ENCODE assay signal across 18 cellular contexts in genomic region chr2:147790580-147790979, GRCh38. TPM values are rescaled to one million over a fixed set of nuclear protein-coding genes. Genes with fewer than 3 reads are reported as not detected.
DNase-seq lines count a peak whose midpoint lies in the region; ATAC-seq and TF ChIP-seq lines count a peak whose summit lies in the region.
"Had no signal": no experiment of that assay in that cellular context is flagged by ENCODE, and none has a peak within 500 bp of the region (broad histone marks: within the 10 kb centered on the region; RNA-seq: fewer than 3 reads in every experiment).

No MANE protein-coding gene starts in this region.

- peaks cover 2% of the 10 kb centered on the region; the same call in 1 of the 2 replicates for H3K4me1 ChIP-seq in IMR-90 (ENCODE audit: control insufficient read depth, insufficient read depth, low read length)

- no peak for TF ChIP-seq POLR2A in IMR-90 (IDR thresholded peaks at IDR 0.05; ENCODE audit: low read depth, low read length)

- ATAC-seq in IMR-90 (ENCODE audit: low read depth) (no peak), left colon (peak; percentile 49), GM19463 (IDR thresholded peaks at IDR 0.05; ENCODE audit: unreplicated experiment) (no peak)
- ATAC-seq: GM12878 had no signal

- no peak overlapping the region for H3K4me2 ChIP-seq in IMR-90 (ENCODE audit: low read depth, low read length)

- no peak overlapping the region for H2BK15ac ChIP-seq in IMR-90 (ENCODE audit: low read depth, low read length)

- H3K36me3 ChIP-seq in IMR-90 (ENCODE audit: control insufficient read depth, insufficient read depth, low read length): no peaks in the 10 kb centered on the region

- H2AK5ac ChIP-seq in IMR-90 (ENCODE audit: low read depth, low read length): no peak overlapping the region

- H3K9me1 ChIP-seq in IMR-90 (ENCODE audit: insufficient read depth, low read length): no peaks in the 10 kb centered on the region; the same call in 1 of the 2 replicates

- no peak overlapping the region for H2BK5ac ChIP-seq in IMR-90 (ENCODE audit: low read depth, low read length, poor library complexity, severe bottlenecking)

- dilution Hi-C loops in IMR-90 (cut with HindIII; ENCODE audit: low sequenced_read_pairs, unreplicated experiment): no loop called here

- no peaks in the 10 kb centered on the region for H3K79me1 ChIP-seq in IMR-90 (ENCODE audit: low read depth in 1 of 2, low read length in 2 of 2)

- H3K14ac ChIP-seq in IMR-90 (replicated peaks; ENCODE audit: low read depth, low read length): no peak overlapping the region

- H3K4ac ChIP-seq in IMR-90 (ENCODE audit: low read depth, low read length): no peak overlapping the region

- DNase-seq in NCI-H82 (lab: John Stamatoyannopoulos, UW) (peak; percentile 7), NCI-H82 treated with DMSO at 0.1 percent for 48 hours (lab: John Stamatoyannopoulos, UW; ENCODE audit: unreplicated experiment) (no peak), IMR-90 (no peak), NCI-H524 treated with DMSO at 0.1 percent for 48 hours (lab: John Stamatoyannopoulos, UW) (peak; percentile 55), left colon (no peak), NCI-H748 treated with DMSO at 0.1 percent for 48 hours (lab: John Stamatoyannopoulos, UW) (no peak)
- DNase-seq: C1 segment of cervical spinal cord; Calu3; CD4-positive, alpha-beta memory T cell; COR-L47; DMS79; EL; GDM1; H7; HCEC 1CT had no signal

- WGBS in IMR-90 (ENCODE audit: extremely low coverage in 2 of 2, insufficient read length in 1 of 2), 2 experiments: 100% methylated on average over 2 of the region's 2 CpGs; no CpG with 5 or more reads in 1 of the 2 experiments

- H3K23ac ChIP-seq in IMR-90 (ENCODE audit: low read depth, low read length): no peak overlapping the region

- H3K27me3 ChIP-seq in IMR-90 (ENCODE audit: control insufficient read depth, insufficient read depth, low read length): no peaks in the 10 kb centered on the region

- intact Hi-C loops in IMR-90 (cut with micrococcal nuclease): no loop called here
- intact Hi-C loops in left colon (cut with DNase I, micrococcal nuclease): no loop called here

- BruUV-seq in IMR-90 (replicated peaks; lab: Mats Ljungman, UMichigan): no TSS peak

- in situ Hi-C loops in IMR-90 (cut with MboI; ENCODE audit: low sequenced_read_pairs): no loop called here

- CTCF ChIA-PET in IMR-90 (lab: Yijun Ruan, JAX): no interaction called here

- H3K4me3 ChIP-seq in IMR-90 (ENCODE audit: insufficient read depth, low read depth, low read length): no peak overlapping the region
- H3K4me3 ChIP-seq: GM12878 had no signal

- H4K5ac ChIP-seq in IMR-90 (ENCODE audit: low read depth, low read length): no peak overlapping the region

- H2AFZ ChIP-seq in IMR-90 (replicated peaks; ENCODE audit: low read length, poor library complexity): no peak overlapping the region
- H2AFZ ChIP-seq: GM23248 had no signal

- TF ChIP-seq RAD21 in IMR-90 (IDR thresholded peaks at IDR 0.05; ENCODE audit: low read length): no peak

- TF ChIP-seq CTCF in IMR-90 (conservative IDR thresholded peaks at IDR 0.05; ENCODE audit: low read depth, low read length): no peak

- H2BK20ac ChIP-seq in IMR-90 (ENCODE audit: low read depth, low read length): no peak overlapping the region

- H4K8ac ChIP-seq in IMR-90 (ENCODE audit: low read depth in 2 of 2, low read length in 2 of 2): no peak overlapping the region

- no peaks in the 10 kb centered on the region for H3K9me3 ChIP-seq in IMR-90 (ENCODE audit: control insufficient read depth, insufficient read depth, low read length)

- no peak overlapping the region for H2AK9ac ChIP-seq in IMR-90 (replicated peaks; ENCODE audit: low read depth, low read length, poor library complexity)

- peak overlapping the region; percentile 56; the same call in 1 of the 2 replicates for H3K27ac ChIP-seq in IMR-90 (ENCODE audit: insufficient read depth, low read length)
- H3K27ac ChIP-seq: GM23248 had no signal

- H4K20me1 ChIP-seq in IMR-90 (ENCODE audit: insufficient read depth, low read length): no peaks in the 10 kb centered on the region

- H3K18ac ChIP-seq in IMR-90 (ENCODE audit: low read depth, low read length): no peak overlapping the region

- POLR2A ChIA-PET in IMR-90 (lab: Charles Lee; ENCODE audit: unreplicated experiment): no interaction called here

- no peak overlapping the region for H3K9ac ChIP-seq in IMR-90 (ENCODE audit: low read depth, low read length)
- H3K9ac ChIP-seq: GM23248 had no signal

- no peak overlapping the region for H4K91ac ChIP-seq in IMR-90 (ENCODE audit: insufficient read depth, low read depth, low read length)

- H3K56ac ChIP-seq in IMR-90 (ENCODE audit: extremely low read depth, insufficient read depth, low read length): no peak overlapping the region

- H2BK120ac ChIP-seq in IMR-90 (ENCODE audit: low read depth, low read length): no peak overlapping the region

TF ChIP-seq in IMR-90, 13 proteins besides CTCF, POLR2A, EP300 and RAD21:
- no peak for TF ChIP-seq CHD1 (IDR thresholded peaks at IDR 0.05; ENCODE audit: low read depth, low read length)
- TF ChIP-seq MXI1 (IDR thresholded peaks at IDR 0.05; ENCODE audit: borderline replicate concordance, low read depth, low read length): no peak
- no peak for TF ChIP-seq MAZ (IDR thresholded peaks at IDR 0.05; ENCODE audit: borderline replicate concordance, low read depth, low read length)
- TF ChIP-seq BHLHE40 (IDR thresholded peaks at IDR 0.05; ENCODE audit: low read depth, low read length): no peak
- no peak for TF ChIP-seq NFE2L2 (IDR thresholded peaks at IDR 0.05; ENCODE audit: low read depth, low read length)
- TF ChIP-seq RFX5 (IDR thresholded peaks at IDR 0.05; ENCODE audit: low read depth, low read length): no peak
- TF ChIP-seq ELK1 (IDR thresholded peaks at IDR 0.05; ENCODE audit: borderline replicate concordance, low read depth, low read length): no peak
- no peak for TF ChIP-seq RCOR1 (IDR thresholded peaks at IDR 0.05; ENCODE audit: insufficient replicate concordance, low read length)
- TF ChIP-seq USF2 (IDR thresholded peaks at IDR 0.05; ENCODE audit: low read depth, low read length): no peak
- TF ChIP-seq MAFK (IDR thresholded peaks at IDR 0.05; ENCODE audit: low read depth, low read length): no peak
- no peak for TF ChIP-seq CEBPB (IDR thresholded peaks at IDR 0.05; ENCODE audit: low read depth, low read length)
- TF ChIP-seq FOS (IDR thresholded peaks at IDR 0.05; ENCODE audit: low read depth, low read length): no peak
- no peak for TF ChIP-seq SMC3 (IDR thresholded peaks at IDR 0.05; ENCODE audit: low read depth, low read length)

RNA-seq across cellular contexts. Expression of gene ACVR2A, which starts 54.2 kb away (rescaled TPM):
- total RNA-seq in IMR-90 (2012; rRNA removed) (6.8 and 11.1 TPM in 2 replicates), left colon (10 to 100 TPM; 20.0 to 22.2 TPM)
- polyA plus RNA-seq in IMR-90 (2012; rRNA removed): 1.7 and 1.8 TPM in 2 replicates
- polyA plus RNA-seq in IMR-90 (2012; cell fraction: cytosol; rRNA removed): 0.17 and 0.27 TPM in 2 replicates
- polyA plus RNA-seq in IMR-90 (2012; cell fraction: nucleus; rRNA removed; ENCODE audit: low replicate concordance): 0.50 and 6.1 TPM in 2 replicates

Comparison
In these comparisons a context has a peak if more than half of its experiments do, and no peak if none do; other contexts are left out.
1. DNase-seq: peak in NCI-H82 (single experiment) and NCI-H524 treated with DMSO at 0.1 percent for 48 hours (single experiment); none in NCI-H82 treated with DMSO at 0.1 percent for 48 hours (single experiment), IMR-90 (single experiment), left colon (0 of 2) and NCI-H748 treated with DMSO at 0.1 percent for 48 hours (single experiment).